8 cellular contexts compared by ENCODE assay signal in genomic region chr7:149090397-149091195, GRCh38. TPM values are rescaled to one million over a fixed set of nuclear protein-coding genes. Genes with fewer than 3 reads are reported as not detected.
DNase-seq lines count a peak whose midpoint lies in the region; ATAC-seq and TF ChIP-seq lines count a peak whose summit lies in the region.

Gene ZNF786, minus strand, starts transcription at chr7:149090718. Its CDS starts 78 bp downstream, at chr7:149090640.

- no peaks in the 10 kb centered on the region for H3K9me3 ChIP-seq in right cardiac atrium (ENCODE audit: control insufficient read depth, low read length)
- H3K9me3 ChIP-seq in aorta (ENCODE audit: control insufficient read depth, low read length): no peaks in the 10 kb centered on the region

- H3K4me3 ChIP-seq in right cardiac atrium (ENCODE audit: low read length): peak within 1 kb of the TSS; percentile 82
- peak within 1 kb of the TSS; percentile 96 for H3K4me3 ChIP-seq in rectal smooth muscle tissue (ENCODE audit: low read length)
- peak within 1 kb of the TSS; percentile 43 to 52 for H3K4me3 ChIP-seq in aorta (ENCODE audit: low read length in 2 of 2)

- peak within 1 kb of the TSS; percentile 86 for H3K9ac ChIP-seq in rectal smooth muscle tissue (ENCODE audit: low read length)

- H3K4me1 ChIP-seq in right cardiac atrium (ENCODE audit: control insufficient read depth, insufficient read depth, low read length) (no peaks in the 10 kb centered on the region), rectal smooth muscle tissue (ENCODE audit: control insufficient read depth, insufficient read depth, low read length) (no peaks in the 10 kb centered on the region), aorta (ENCODE audit: control insufficient read depth in 1 of 2, insufficient read depth in 2 of 2, low read length in 2 of 2) (no peaks in the 10 kb centered on the region)

- H3K27me3 ChIP-seq in right cardiac atrium (ENCODE audit: control insufficient read depth, insufficient read depth) (no peaks in the 10 kb centered on the region), rectal smooth muscle tissue (ENCODE audit: control insufficient read depth, insufficient read depth, low read length) (no peaks in the 10 kb centered on the region), aorta (ENCODE audit: control insufficient read depth in 1 of 2, insufficient read depth in 2 of 2, low read length in 1 of 2) (no peaks in the 10 kb centered on the region)

- WGBS in right cardiac atrium: 1% methylated on average over 77 of the region's 77 CpGs
- 0 to 1% methylated on average over 73 to 77 of the region's 77 CpGs for WGBS in aorta, 2 donors

- DNase-seq in NCI-H1436 treated with DMSO at 0.1 percent for 48 hours (lab: John Stamatoyannopoulos, UW) (peak; percentile 37), T-helper 1 cell (peak; percentile 82 to 92 (median 86)), amniotic stem cell (lab: John Stamatoyannopoulos, UW) (peak; percentile 88), right cardiac atrium (peak; percentile 92 to 96 (median 95)), aorta (peak; percentile 93 to 96)

- intact Hi-C loops in right cardiac atrium (cut with DNase I) (loop anchor here in 2 of 4 donors (2.0 kb wide), 3 partner anchors 36 to 86 kb away; partner anchors contain the start of gene ZNF425 (in 1 of the 2)), aorta (cut with DNase I) (loop anchor here (1.0 to 5.0 kb wide), 5 partner anchors 25 to 85 kb away; partner anchors contain the start of genes PDIA4 (in 1 of the 2) and ZNF425 (in 1 of the 2))

- H3K36me3 ChIP-seq in rectal smooth muscle tissue (ENCODE audit: control insufficient read depth, insufficient read depth, low read length): no peaks in the 10 kb centered on the region
- H3K36me3 ChIP-seq in aorta (ENCODE audit: control insufficient read depth in 1 of 2, insufficient read depth in 2 of 2, low read length in 1 of 2): no peaks in the 10 kb centered on the region

- H3K27ac ChIP-seq in right cardiac atrium (ENCODE audit: low read length) (peak within 1 kb of the TSS; percentile 89), rectal smooth muscle tissue (ENCODE audit: low read depth, low read length) (peak within 1 kb of the TSS; percentile 90), aorta (ENCODE audit: low read depth in 1 of 2, low read length in 2 of 2) (peak within 1 kb of the TSS; percentile 74 to 94)

- ATAC-seq in HG02870 (IDR thresholded peaks at IDR 0.05; ENCODE audit: unreplicated experiment) (peak; percentile 73), right cardiac atrium (peak; percentile 97), aorta (ENCODE audit: low FRiP score) (peak; percentile 100)

- peak; percentile 97 for TF ChIP-seq POLR2A in GM15510 (IDR thresholded peaks at IDR 0.05; ENCODE audit: borderline replicate concordance, extremely low read depth, insufficient read length)

RNA-seq across cellular contexts. Expression of gene ZNF786, which starts in this region (rescaled TPM):
- total RNA-seq in right cardiac atrium (1 to 10 TPM; 2.5 to 4.1 (median 3.3) TPM), aorta (1 to 10 TPM; 4.3 to 6.4 TPM)
- polyA plus RNA-seq in right cardiac atrium (2.1 TPM), aorta (1 to 10 TPM in 1 of 2 donors, under 1 TPM in 1; 0.63 to 3.4 TPM)

Comparison
In these comparisons a context has a peak if more than half of its experiments do, and no peak if none do; other contexts are left out.
1. Peak in every context shown above with its lines: DNase-seq, ATAC-seq, H3K4me3 ChIP-seq and H3K27ac ChIP-seq.
2. DNase-seq: peak in every context shown above with its lines; median percentile 95 in right cardiac atrium; 94 in aorta; 88 in amniotic stem cell; 86 in T-helper 1 cell; 37 in NCI-H1436 treated with DMSO at 0.1 percent for 48 hours.